1 cellular context compared by ENCODE assay signal in the genomic region with DNA sequence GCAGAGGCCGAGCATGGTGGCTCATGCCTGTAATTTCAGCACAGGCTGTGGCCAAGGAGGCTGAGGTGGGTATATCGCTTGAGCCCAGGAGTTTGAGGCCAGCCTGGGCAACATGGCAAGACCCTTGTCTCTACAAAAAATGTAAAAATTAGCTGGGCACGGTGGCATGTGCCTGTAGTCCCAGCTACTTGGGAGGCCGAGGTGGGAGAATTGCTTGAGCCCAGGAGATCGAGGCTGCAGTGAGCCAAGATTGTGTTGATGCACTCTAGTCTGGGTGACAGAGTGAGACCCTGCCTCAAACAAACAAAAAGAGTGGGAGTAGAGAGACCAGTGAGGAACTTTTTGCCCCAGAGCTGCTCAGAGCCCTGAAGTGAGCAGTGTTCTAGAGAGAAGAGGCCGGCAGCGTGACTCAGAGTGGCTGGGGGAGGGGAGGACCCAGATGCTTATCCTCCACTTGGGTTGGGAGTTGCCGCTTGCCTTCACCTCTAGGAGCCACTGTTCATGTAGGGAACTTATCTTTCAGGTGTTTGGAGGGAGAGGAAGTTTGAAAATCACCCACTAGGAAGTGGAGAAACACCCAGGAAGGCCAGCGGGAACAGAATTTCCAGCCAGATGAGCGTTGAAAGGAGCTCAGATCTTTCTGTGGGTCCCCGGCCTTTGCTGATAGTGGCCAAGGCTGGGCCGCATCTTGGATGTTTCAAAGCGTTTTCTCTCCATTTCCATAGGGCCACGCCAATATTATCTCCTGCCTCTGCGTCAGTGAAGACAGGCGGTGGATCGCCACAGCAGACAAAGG.
TF ChIP-seq lines count a peak whose summit lies in the region.

No MANE protein-coding gene starts in this region.

TF ChIP-seq in K562, 482 proteins besides CTCF, POLR2A, EP300 and RAD21 (continued from another document and continues in another):
- TF ChIP-seq, protein P1, sequence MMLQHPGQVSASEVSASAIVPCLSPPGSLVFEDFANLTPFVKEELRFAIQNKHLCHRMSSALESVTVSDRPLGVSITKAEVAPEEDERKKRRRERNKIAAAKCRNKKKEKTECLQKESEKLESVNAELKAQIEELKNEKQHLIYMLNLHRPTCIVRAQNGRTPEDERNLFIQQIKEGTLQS (IDR thresholded peaks at IDR 0.05), result peak; percentile 93
- TF ChIP-seq, protein P1 (CRISPR knock-in tag; conservative IDR thresholded peaks at IDR 0.05), result peak; percentile 97; the same call in 1 of the 2 replicates
- TF ChIP-seq CBX1 (IDR thresholded peaks at IDR 0.05; ENCODE audit: low read depth) (no peak), ZNF584 (CRISPR knock-in tag; IDR thresholded peaks at IDR 0.05; ENCODE audit: low read depth) (peak; percentile 46), SUPT5H (IDR thresholded peaks at IDR 0.05) (peak; percentile 72), RBM39 (optimal IDR thresholded peaks at IDR 0.05; ENCODE audit: low read depth, low read length) (no peak), ADNP (tag; IDR thresholded peaks at IDR 0.05) (0 out of 2 replicates have a peak, but pooled peaks have one; percentile 27), PHB (CRISPR knock-in tag; IDR thresholded peaks at IDR 0.05) (no peak), GABPB2 (CRISPR knock-in tag; conservative IDR thresholded peaks at IDR 0.05) (no peak), PURB (CRISPR knock-in tag; IDR thresholded peaks at IDR 0.05; ENCODE audit: low read depth) (no peak), ATF7 (IDR thresholded peaks at IDR 0.05) (peak; percentile 84), DACH1 (IDR thresholded peaks at IDR 0.05; ENCODE audit: partially characterized antibody) (no peak), SRSF9 (IDR thresholded peaks at IDR 0.05; ENCODE audit: borderline replicate concordance, low read depth, low read length) (no peak), HDAC8 (tag; IDR thresholded peaks at IDR 0.05) (peak; percentile 54; the same call in 1 of the 2 replicates), CBFA2T2 (conservative IDR thresholded peaks at IDR 0.05) (no peak), RAD51 (IDR thresholded peaks at IDR 0.05; ENCODE audit: borderline replicate concordance, low read depth) (peak; percentile 39; the same call in 1 of the 2 replicates), SNRNP70 (optimal IDR thresholded peaks at IDR 0.05; ENCODE audit: low read depth, low read length) (no peak), POLR2G (IDR thresholded peaks at IDR 0.05; ENCODE audit: low read depth, low read length) (peak; percentile 61), RHOXF2B (CRISPR knock-in tag; conservative IDR thresholded peaks at IDR 0.05) (no peak), HDAC2 (IDR thresholded peaks at IDR 0.05) (peak; percentile 81), SRSF7 (optimal IDR thresholded peaks at IDR 0.05; ENCODE audit: low read depth, low read length) (no peak), MTA3 (IDR thresholded peaks at IDR 0.05; ENCODE audit: borderline replicate concordance) (peak; percentile 87), SIN3A (IDR thresholded peaks at IDR 0.05; ENCODE audit: borderline replicate concordance in 2 of 2, control insufficient read depth in 1 of 2, low read depth in 2 of 2, low read length in 2 of 2) (0 out of 4 replicates have a peak, but pooled peaks have one; percentile 30 to 49), CBFB (CRISPR knock-in tag; IDR thresholded peaks at IDR 0.05) (no peak), EZH2 (IDR thresholded peaks at IDR 0.05; ENCODE audit: borderline replicate concordance, low read depth, low read length) (no peak), CSDE1 (IDR thresholded peaks at IDR 0.05) (no peak), RBM14 (IDR thresholded peaks at IDR 0.05; ENCODE audit: borderline replicate concordance, insufficient read depth, low read depth, low read length) (no peak), RB1 (IDR thresholded peaks at IDR 0.05; ENCODE audit: low read depth) (peak; percentile 50; the same call in 1 of the 2 replicates), BHLHE40 (IDR thresholded peaks at IDR 0.05; ENCODE audit: low read length) (peak; percentile 63), ETS2 (tag; IDR thresholded peaks at IDR 0.05; ENCODE audit: borderline replicate concordance, poor library complexity, severe bottlenecking) (no peak)
- TF ChIP-seq, protein P2, sequence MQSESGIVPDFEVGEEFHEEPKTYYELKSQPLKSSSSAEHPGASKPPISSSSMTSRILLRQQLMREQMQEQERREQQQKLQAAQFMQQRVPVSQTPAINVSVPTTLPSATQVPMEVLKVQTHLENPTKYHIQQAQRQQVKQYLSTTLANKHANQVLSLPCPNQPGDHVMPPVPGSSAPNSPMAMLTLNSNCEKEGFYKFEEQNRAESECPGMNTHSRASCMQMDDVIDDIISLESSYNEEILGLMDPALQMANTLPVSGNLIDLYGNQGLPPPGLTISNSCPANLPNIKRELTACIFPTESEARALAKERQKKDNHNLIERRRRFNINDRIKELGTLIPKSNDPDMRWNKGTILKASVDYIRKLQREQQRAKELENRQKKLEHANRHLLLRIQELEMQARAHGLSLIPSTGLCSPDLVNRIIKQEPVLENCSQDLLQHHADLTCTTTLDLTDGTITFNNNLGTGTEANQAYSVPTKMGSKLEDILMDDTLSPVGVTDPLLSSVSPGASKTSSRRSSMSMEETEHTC (IDR thresholded peaks at IDR 0.05), result peak; percentile 81
- TF ChIP-seq, protein P3, sequence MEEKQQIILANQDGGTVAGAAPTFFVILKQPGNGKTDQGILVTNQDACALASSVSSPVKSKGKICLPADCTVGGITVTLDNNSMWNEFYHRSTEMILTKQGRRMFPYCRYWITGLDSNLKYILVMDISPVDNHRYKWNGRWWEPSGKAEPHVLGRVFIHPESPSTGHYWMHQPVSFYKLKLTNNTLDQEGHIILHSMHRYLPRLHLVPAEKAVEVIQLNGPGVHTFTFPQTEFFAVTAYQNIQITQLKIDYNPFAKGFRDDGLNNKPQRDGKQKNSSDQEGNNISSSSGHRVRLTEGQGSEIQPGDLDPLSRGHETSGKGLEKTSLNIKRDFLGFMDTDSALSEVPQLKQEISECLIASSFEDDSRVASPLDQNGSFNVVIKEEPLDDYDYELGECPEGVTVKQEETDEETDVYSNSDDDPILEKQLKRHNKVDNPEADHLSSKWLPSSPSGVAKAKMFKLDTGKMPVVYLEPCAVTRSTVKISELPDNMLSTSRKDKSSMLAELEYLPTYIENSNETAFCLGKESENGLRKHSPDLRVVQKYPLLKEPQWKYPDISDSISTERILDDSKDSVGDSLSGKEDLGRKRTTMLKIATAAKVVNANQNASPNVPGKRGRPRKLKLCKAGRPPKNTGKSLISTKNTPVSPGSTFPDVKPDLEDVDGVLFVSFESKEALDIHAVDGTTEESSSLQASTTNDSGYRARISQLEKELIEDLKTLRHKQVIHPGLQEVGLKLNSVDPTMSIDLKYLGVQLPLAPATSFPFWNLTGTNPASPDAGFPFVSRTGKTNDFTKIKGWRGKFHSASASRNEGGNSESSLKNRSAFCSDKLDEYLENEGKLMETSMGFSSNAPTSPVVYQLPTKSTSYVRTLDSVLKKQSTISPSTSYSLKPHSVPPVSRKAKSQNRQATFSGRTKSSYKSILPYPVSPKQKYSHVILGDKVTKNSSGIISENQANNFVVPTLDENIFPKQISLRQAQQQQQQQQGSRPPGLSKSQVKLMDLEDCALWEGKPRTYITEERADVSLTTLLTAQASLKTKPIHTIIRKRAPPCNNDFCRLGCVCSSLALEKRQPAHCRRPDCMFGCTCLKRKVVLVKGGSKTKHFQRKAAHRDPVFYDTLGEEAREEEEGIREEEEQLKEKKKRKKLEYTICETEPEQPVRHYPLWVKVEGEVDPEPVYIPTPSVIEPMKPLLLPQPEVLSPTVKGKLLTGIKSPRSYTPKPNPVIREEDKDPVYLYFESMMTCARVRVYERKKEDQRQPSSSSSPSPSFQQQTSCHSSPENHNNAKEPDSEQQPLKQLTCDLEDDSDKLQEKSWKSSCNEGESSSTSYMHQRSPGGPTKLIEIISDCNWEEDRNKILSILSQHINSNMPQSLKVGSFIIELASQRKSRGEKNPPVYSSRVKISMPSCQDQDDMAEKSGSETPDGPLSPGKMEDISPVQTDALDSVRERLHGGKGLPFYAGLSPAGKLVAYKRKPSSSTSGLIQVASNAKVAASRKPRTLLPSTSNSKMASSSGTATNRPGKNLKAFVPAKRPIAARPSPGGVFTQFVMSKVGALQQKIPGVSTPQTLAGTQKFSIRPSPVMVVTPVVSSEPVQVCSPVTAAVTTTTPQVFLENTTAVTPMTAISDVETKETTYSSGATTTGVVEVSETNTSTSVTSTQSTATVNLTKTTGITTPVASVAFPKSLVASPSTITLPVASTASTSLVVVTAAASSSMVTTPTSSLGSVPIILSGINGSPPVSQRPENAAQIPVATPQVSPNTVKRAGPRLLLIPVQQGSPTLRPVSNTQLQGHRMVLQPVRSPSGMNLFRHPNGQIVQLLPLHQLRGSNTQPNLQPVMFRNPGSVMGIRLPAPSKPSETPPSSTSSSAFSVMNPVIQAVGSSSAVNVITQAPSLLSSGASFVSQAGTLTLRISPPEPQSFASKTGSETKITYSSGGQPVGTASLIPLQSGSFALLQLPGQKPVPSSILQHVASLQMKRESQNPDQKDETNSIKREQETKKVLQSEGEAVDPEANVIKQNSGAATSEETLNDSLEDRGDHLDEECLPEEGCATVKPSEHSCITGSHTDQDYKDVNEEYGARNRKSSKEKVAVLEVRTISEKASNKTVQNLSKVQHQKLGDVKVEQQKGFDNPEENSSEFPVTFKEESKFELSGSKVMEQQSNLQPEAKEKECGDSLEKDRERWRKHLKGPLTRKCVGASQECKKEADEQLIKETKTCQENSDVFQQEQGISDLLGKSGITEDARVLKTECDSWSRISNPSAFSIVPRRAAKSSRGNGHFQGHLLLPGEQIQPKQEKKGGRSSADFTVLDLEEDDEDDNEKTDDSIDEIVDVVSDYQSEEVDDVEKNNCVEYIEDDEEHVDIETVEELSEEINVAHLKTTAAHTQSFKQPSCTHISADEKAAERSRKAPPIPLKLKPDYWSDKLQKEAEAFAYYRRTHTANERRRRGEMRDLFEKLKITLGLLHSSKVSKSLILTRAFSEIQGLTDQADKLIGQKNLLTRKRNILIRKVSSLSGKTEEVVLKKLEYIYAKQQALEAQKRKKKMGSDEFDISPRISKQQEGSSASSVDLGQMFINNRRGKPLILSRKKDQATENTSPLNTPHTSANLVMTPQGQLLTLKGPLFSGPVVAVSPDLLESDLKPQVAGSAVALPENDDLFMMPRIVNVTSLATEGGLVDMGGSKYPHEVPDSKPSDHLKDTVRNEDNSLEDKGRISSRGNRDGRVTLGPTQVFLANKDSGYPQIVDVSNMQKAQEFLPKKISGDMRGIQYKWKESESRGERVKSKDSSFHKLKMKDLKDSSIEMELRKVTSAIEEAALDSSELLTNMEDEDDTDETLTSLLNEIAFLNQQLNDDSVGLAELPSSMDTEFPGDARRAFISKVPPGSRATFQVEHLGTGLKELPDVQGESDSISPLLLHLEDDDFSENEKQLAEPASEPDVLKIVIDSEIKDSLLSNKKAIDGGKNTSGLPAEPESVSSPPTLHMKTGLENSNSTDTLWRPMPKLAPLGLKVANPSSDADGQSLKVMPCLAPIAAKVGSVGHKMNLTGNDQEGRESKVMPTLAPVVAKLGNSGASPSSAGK (IDR thresholded peaks at IDR 0.05), result peak; percentile 80
- TF ChIP-seq, protein P4, sequence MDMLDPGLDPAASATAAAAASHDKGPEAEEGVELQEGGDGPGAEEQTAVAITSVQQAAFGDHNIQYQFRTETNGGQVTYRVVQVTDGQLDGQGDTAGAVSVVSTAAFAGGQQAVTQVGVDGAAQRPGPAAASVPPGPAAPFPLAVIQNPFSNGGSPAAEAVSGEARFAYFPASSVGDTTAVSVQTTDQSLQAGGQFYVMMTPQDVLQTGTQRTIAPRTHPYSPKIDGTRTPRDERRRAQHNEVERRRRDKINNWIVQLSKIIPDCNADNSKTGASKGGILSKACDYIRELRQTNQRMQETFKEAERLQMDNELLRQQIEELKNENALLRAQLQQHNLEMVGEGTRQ (CRISPR knock-in tag; IDR thresholded peaks at IDR 0.05), result no peak
- TF ChIP-seq, protein P5, sequence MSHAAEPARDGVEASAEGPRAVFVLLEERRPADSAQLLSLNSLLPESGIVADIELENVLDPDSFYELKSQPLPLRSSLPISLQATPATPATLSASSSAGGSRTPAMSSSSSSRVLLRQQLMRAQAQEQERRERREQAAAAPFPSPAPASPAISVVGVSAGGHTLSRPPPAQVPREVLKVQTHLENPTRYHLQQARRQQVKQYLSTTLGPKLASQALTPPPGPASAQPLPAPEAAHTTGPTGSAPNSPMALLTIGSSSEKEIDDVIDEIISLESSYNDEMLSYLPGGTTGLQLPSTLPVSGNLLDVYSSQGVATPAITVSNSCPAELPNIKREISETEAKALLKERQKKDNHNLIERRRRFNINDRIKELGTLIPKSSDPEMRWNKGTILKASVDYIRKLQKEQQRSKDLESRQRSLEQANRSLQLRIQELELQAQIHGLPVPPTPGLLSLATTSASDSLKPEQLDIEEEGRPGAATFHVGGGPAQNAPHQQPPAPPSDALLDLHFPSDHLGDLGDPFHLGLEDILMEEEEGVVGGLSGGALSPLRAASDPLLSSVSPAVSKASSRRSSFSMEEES (CRISPR knock-in tag; IDR thresholded peaks at IDR 0.05), result no peak
- TF ChIP-seq, protein P6, sequence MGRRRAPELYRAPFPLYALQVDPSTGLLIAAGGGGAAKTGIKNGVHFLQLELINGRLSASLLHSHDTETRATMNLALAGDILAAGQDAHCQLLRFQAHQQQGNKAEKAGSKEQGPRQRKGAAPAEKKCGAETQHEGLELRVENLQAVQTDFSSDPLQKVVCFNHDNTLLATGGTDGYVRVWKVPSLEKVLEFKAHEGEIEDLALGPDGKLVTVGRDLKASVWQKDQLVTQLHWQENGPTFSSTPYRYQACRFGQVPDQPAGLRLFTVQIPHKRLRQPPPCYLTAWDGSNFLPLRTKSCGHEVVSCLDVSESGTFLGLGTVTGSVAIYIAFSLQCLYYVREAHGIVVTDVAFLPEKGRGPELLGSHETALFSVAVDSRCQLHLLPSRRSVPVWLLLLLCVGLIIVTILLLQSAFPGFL (CRISPR knock-in tag; IDR thresholded peaks at IDR 0.05), result no peak
- TF ChIP-seq, protein P7, sequence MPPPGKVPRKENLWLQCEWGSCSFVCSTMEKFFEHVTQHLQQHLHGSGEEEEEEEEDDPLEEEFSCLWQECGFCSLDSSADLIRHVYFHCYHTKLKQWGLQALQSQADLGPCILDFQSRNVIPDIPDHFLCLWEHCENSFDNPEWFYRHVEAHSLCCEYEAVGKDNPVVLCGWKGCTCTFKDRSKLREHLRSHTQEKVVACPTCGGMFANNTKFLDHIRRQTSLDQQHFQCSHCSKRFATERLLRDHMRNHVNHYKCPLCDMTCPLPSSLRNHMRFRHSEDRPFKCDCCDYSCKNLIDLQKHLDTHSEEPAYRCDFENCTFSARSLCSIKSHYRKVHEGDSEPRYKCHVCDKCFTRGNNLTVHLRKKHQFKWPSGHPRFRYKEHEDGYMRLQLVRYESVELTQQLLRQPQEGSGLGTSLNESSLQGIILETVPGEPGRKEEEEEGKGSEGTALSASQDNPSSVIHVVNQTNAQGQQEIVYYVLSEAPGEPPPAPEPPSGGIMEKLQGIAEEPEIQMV (tag; conservative IDR thresholded peaks at IDR 0.05; ENCODE audit: low read depth), result 0 out of 2 replicates have a peak, but pooled peaks have one; percentile 51
- TF ChIP-seq, protein P8, sequence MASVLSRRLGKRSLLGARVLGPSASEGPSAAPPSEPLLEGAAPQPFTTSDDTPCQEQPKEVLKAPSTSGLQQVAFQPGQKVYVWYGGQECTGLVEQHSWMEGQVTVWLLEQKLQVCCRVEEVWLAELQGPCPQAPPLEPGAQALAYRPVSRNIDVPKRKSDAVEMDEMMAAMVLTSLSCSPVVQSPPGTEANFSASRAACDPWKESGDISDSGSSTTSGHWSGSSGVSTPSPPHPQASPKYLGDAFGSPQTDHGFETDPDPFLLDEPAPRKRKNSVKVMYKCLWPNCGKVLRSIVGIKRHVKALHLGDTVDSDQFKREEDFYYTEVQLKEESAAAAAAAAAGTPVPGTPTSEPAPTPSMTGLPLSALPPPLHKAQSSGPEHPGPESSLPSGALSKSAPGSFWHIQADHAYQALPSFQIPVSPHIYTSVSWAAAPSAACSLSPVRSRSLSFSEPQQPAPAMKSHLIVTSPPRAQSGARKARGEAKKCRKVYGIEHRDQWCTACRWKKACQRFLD (CRISPR knock-in tag; IDR thresholded peaks at IDR 0.05), result peak; percentile 92
